In genomic region chr1:21891621-21892479, GRCh38 we compare ENCODE assay signal across 13 cellular contexts.
"Had no signal": no experiment of that assay in that cellular context is flagged by ENCODE, and none has a peak within 500 bp of the region (broad histone marks: within the 10 kb centered on the region; RNA-seq: fewer than 3 reads in every experiment).

No MANE protein-coding gene starts in this region.

- ATAC-seq: pancreas; stimulated activated naive B cell treated with anti-CD40 and anti-IgM and Interleukin-4, amounts not matched to agents 10 μg/mL and 1 μg/mL and 100 μg/mL, for 72 hours had no signal

- DNase-seq: activated CD4-positive, alpha-beta T cell treated with anti-CD3 and anti-CD28 coated beads, Interleukin-2, amount 50 U/mL, for 1 hour; activated CD8-positive, alpha-beta memory T cell treated with anti-CD3 and anti-CD28 coated beads for 24 hours; activated naive CD4-positive, alpha-beta T cell; activated naive CD8-positive, alpha-beta T cell treated with anti-CD3 and anti-CD28 coated beads, Interleukin-2, amount 10 ng/mL, durations not matched to agents 7 days and 5 days; dorsolateral prefrontal cortex; foreskin melanocyte; naive B cell; pancreas; stimulated activated CD4-positive, alpha-beta T cell treated with anti-CD3 and anti-CD28 coated beads, Interleukin-15, amount 100 ng/mL, for 24 hours; stimulated activated CD4-positive, alpha-beta T cell treated with anti-CD3 and anti-CD28 coated beads, Interleukin-4, amount 100 ng/mL, for 1 hour; stimulated activated naive B cell treated with anti-CD40 and anti-IgM and Interleukin-4, amounts not matched to agents 10 μg/mL and 1 μg/mL and 100 μg/mL, for 72 hours had no signal

- H3K4me1 Mint-ChIP-seq: activated naive CD8-positive, alpha-beta T cell treated with anti-CD3 and anti-CD28 coated beads, Interleukin-2, amount 10 ng/mL, durations not matched to agents 7 days and 5 days; naive B cell; stimulated activated naive B cell treated with anti-CD40 and anti-IgM and Interleukin-4, amounts not matched to agents 10 μg/mL and 1 μg/mL and 100 μg/mL, for 72 hours had no signal

- H3K36me3 Mint-ChIP-seq: activated naive CD8-positive, alpha-beta T cell treated with anti-CD3 and anti-CD28 coated beads, Interleukin-2, amount 10 ng/mL, durations not matched to agents 7 days and 5 days; naive B cell; stimulated activated naive B cell treated with anti-CD40 and anti-IgM and Interleukin-4, amounts not matched to agents 10 μg/mL and 1 μg/mL and 100 μg/mL, for 72 hours had no signal

- H3K27ac ChIP-seq: dorsolateral prefrontal cortex, pancreas, SJSA1 had no signal

- H3K4me1 ChIP-seq: pancreas, SJSA1 had no signal

- H3K27ac Mint-ChIP-seq: activated naive CD8-positive, alpha-beta T cell treated with anti-CD3 and anti-CD28 coated beads, Interleukin-2, amount 10 ng/mL, durations not matched to agents 7 days and 5 days; stimulated activated naive B cell treated with anti-CD40 and anti-IgM and Interleukin-4, amounts not matched to agents 10 μg/mL and 1 μg/mL and 100 μg/mL, for 72 hours; type B pancreatic cell had no signal

- H3K27me3 ChIP-seq: dorsolateral prefrontal cortex, pancreas, SJSA1 had no signal

- H3K27me3 Mint-ChIP-seq: activated naive CD8-positive, alpha-beta T cell treated with anti-CD3 and anti-CD28 coated beads, Interleukin-2, amount 10 ng/mL, durations not matched to agents 7 days and 5 days; naive B cell; stimulated activated naive B cell treated with anti-CD40 and anti-IgM and Interleukin-4, amounts not matched to agents 10 μg/mL and 1 μg/mL and 100 μg/mL, for 72 hours; type B pancreatic cell had no signal

- H3K9me3 ChIP-seq: pancreas, SJSA1 had no signal

- H3K9me3 Mint-ChIP-seq: activated naive CD8-positive, alpha-beta T cell treated with anti-CD3 and anti-CD28 coated beads, Interleukin-2, amount 10 ng/mL, durations not matched to agents 7 days and 5 days; naive B cell; stimulated activated naive B cell treated with anti-CD40 and anti-IgM and Interleukin-4, amounts not matched to agents 10 μg/mL and 1 μg/mL and 100 μg/mL, for 72 hours; type B pancreatic cell had no signal

- H3K4me3 Mint-ChIP-seq: activated naive CD8-positive, alpha-beta T cell treated with anti-CD3 and anti-CD28 coated beads, Interleukin-2, amount 10 ng/mL, durations not matched to agents 7 days and 5 days; stimulated activated naive B cell treated with anti-CD40 and anti-IgM and Interleukin-4, amounts not matched to agents 10 μg/mL and 1 μg/mL and 100 μg/mL, for 72 hours; type B pancreatic cell had no signal

- H3K4me3 ChIP-seq: dorsolateral prefrontal cortex, pancreas, SJSA1 had no signal
